ENCODE assay signal across 24 cellular contexts in the genomic region with DNA sequence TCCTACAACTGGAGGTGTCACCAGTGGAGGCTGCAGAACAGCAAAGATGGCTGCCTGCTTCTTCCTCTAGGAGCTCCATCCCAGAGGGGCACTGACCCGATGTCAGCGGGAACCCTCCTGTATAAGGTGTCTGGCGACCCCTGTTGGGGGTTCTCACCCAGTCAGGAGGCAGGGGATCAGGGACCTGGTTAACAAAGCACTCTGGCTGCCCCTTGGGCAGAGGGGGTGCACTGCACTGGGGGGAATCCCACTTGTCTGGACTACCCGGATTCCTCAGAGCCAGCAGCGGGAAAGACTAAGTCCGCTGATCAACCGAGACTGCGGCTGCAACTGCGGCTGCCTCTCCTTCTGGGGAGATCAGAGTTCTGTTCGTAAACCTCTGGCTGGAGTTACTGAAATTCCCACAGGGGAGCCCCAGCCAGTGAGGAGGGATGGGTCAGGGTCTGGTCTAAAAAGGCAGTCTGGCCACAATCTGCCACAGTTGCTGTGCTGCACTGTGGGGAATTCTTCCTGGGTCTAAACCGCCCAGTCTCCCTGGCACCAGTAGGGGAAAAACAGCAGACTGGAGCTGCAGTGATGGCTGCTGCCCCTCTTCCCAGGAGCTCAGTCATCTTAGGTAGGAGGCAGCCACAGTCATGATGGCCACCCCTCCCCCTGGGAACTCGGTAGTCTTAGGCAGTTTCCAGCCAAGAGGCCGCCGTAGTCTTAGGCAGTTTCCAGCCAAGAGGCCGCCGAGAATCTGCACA.
A peak's percentile ranks its signal among the peaks of the same experiment; 100 is the strongest.
DNase-seq lines count a peak whose midpoint lies in the region; ATAC-seq, FAIRE-seq and TF ChIP-seq lines count a peak whose summit lies in the region.
"Had no signal": no experiment of that assay in that cellular context is flagged by ENCODE, and none has a peak within 500 bp of the region (broad histone marks: within the 10 kb centered on the region; RNA-seq: fewer than 3 reads in every experiment).

No MANE protein-coding gene starts in this region.

- H4K5ac ChIP-seq in H9 (ENCODE audit: insufficient read length, low read depth, low read length): no peak overlapping the region
- no peak overlapping the region for H4K5ac ChIP-seq in mesendoderm (ENCODE audit: low read length)

- peak; percentile 38 for TF ChIP-seq RAD21 in GM12878 (IDR thresholded peaks at IDR 0.05; ENCODE audit: insufficient read depth, low read depth, low read length)

- H3K79me2 ChIP-seq in H9 (ENCODE audit: insufficient read depth, low read length) (no peaks in the 10 kb centered on the region), GM12878 (ENCODE audit: control insufficient read depth, insufficient read depth, low read length) (no peaks in the 10 kb centered on the region), mesendoderm (ENCODE audit: control insufficient read depth, insufficient read depth, low read length) (no peaks in the 10 kb centered on the region)

- H3K27me3 Mint-ChIP-seq in H9 (ENCODE audit: low read depth): no peaks in the 10 kb centered on the region; the same call in 1 of the 2 replicates

- H4K8ac ChIP-seq in H9 (replicated peaks; ENCODE audit: insufficient read length, low read depth, low read length): no peak overlapping the region
- H4K8ac ChIP-seq in mesendoderm (ENCODE audit: low read depth, low read length): no peak overlapping the region

- H2BK20ac ChIP-seq in H9 (ENCODE audit: low read depth, low read length, poor library complexity, severe bottlenecking): no peak overlapping the region

- H2BK5ac ChIP-seq in H9 (ENCODE audit: insufficient read length, low read length): no peak overlapping the region
- H2BK5ac ChIP-seq in mesendoderm (ENCODE audit: low read length): no peak overlapping the region

- BruUV-seq in GM12878 (replicated peaks; lab: Mats Ljungman, UMichigan): no TSS peak

- POLR2A ChIA-PET in GM12878 (lab: Charles Lee): no interaction called here

- no peak overlapping the region for H3K23ac ChIP-seq in H9 (ENCODE audit: insufficient read length, low read depth, low read length)
- H3K23ac ChIP-seq in mesendoderm (ENCODE audit: low read length): no peak overlapping the region

- no peaks in the 10 kb centered on the region for H3K4me1 Mint-ChIP-seq in H9

- H3K9ac ChIP-seq in H9 (ENCODE audit: extremely low read depth, insufficient read length, low read length): no peak overlapping the region
- no peak overlapping the region for H3K9ac ChIP-seq in GM12878 (ENCODE audit: control insufficient read depth, insufficient read depth, low read length)
- H3K9ac ChIP-seq in mesendoderm (ENCODE audit: low read length): no peak overlapping the region
- H3K9ac ChIP-seq: BLaER1 treated with 17β-estradiol and CSF1 and Interleukin-3, amounts not matched to agents 10 nM and 100 nM had no signal

- H3K4me3 ChIP-seq in GM12878 (no peak overlapping the region), mesendoderm (ENCODE audit: low read length) (no peak overlapping the region), psoas muscle (no peak overlapping the region)
- H3K4me3 ChIP-seq: BLaER1 treated with 17β-estradiol and CSF1 and Interleukin-3, amounts not matched to agents 10 nM and 100 nM; MG63 had no signal

- no CpG with 5 or more reads among the region's 16 CpGs for WGBS in H9 (ENCODE audit: extremely low coverage, insufficient read length, low lambda C conversion rate)
- 69% methylated on average over 16 of the region's 16 CpGs for WGBS in GM12878 (ENCODE audit: insufficient coverage, insufficient replicate concordance, low lambda C conversion rate, missing lambda C conversion rate)
- no CpG with 5 or more reads among the region's 16 CpGs for WGBS in mesendoderm (ENCODE audit: extremely low coverage, insufficient coverage, low lambda C conversion rate)
- 97 to 98% (median 97%) methylated on average over 16 of the region's 16 CpGs for WGBS in psoas muscle, 3 donors

- TF ChIP-seq EP300 in GM12878 (IDR thresholded peaks at IDR 0.05; ENCODE audit: borderline replicate concordance in 1 of 2, control insufficient read depth in 1 of 2, low read depth in 2 of 2, low read length in 2 of 2): no peak

- H3K9me3 ChIP-seq in H9 (ENCODE audit: control insufficient read depth, low read depth, low read length) (no peaks in the 10 kb centered on the region), GM12878 (replicated peaks; ENCODE audit: control insufficient read depth, insufficient read depth, low read length) (no peaks in the 10 kb centered on the region), psoas muscle (peaks cover 7% of the 10 kb centered on the region)

- H3K4me3 Mint-ChIP-seq in H9: no peak overlapping the region
- H3K4me3 Mint-ChIP-seq: CD8-positive, alpha-beta T cell had no signal

- H3K56ac ChIP-seq in H9 (ENCODE audit: insufficient read length, low read depth, low read length): no peak overlapping the region
- H3K56ac ChIP-seq in mesendoderm (ENCODE audit: low read length): no peak overlapping the region

- H3K36me3 ChIP-seq in GM12878 (ENCODE audit: control insufficient read depth in 2 of 2, insufficient read depth in 2 of 2, low read length in 1 of 2) (no peaks in the 10 kb centered on the region), mesendoderm (ENCODE audit: control insufficient read depth, insufficient read depth, low read length) (no peaks in the 10 kb centered on the region), psoas muscle (ENCODE audit: insufficient read depth in 1 of 2, low read depth in 1 of 2) (no peaks in the 10 kb centered on the region)
- H3K36me3 ChIP-seq: MG63 had no signal

- no peaks in the 10 kb centered on the region for H3K79me1 ChIP-seq in H9 (ENCODE audit: insufficient read depth, low read depth, low read length, poor library complexity, severe bottlenecking)
- no peaks in the 10 kb centered on the region for H3K79me1 ChIP-seq in mesendoderm (ENCODE audit: low read length)

- no peak overlapping the region for H3K27ac ChIP-seq in H9 (ENCODE audit: insufficient read length, low read depth, low read length)
- H3K27ac ChIP-seq in GM12878 (ENCODE audit: control insufficient read depth, insufficient read depth): no peak overlapping the region
- no peak overlapping the region for H3K27ac ChIP-seq in mesendoderm (ENCODE audit: low read depth, low read length)
- no peak overlapping the region for H3K27ac ChIP-seq in psoas muscle
- H3K27ac ChIP-seq: BLaER1 treated with 17β-estradiol and CSF1 and Interleukin-3, amounts not matched to agents 10 nM and 100 nM had no signal

- H2AFZ ChIP-seq in H9 (ENCODE audit: low read length) (no peak overlapping the region), GM12878 (ENCODE audit: control insufficient read depth, low read depth, low read length) (no peak overlapping the region)

- intact Hi-C loops in GM12878 (cut with micrococcal nuclease; ENCODE audit: unreplicated experiment): no loop called here
- intact Hi-C loops in psoas muscle (cut with DNase I): no loop called here

- no peaks in the 10 kb centered on the region for H3K23me2 ChIP-seq in H9 (ENCODE audit: insufficient read length, low read depth, low read length, poor library complexity, severe bottlenecking)

- H2AK5ac ChIP-seq in H9 (ENCODE audit: insufficient read length, low read length): no peak overlapping the region
- H2AK5ac ChIP-seq in mesendoderm (ENCODE audit: low read length): no peak overlapping the region

- DNase-seq in D721Med (ENCODE audit: insufficient read length, low spot score): no peak
- DNase-seq in H9: peak; percentile 42
- DNase-seq in GM12878 (ENCODE audit: low read depth, low spot score): no peak
- DNase-seq in mesendoderm: peak; percentile 10
- no peak for DNase-seq in psoas muscle
- DNase-seq in NCI-H526 treated with DMSO at 0.1 percent for 48 hours (lab: John Stamatoyannopoulos, UW): no peak
- no peak for DNase-seq in COLO668 (lab: John Stamatoyannopoulos, UW; ENCODE audit: unreplicated experiment)
- DNase-seq: CD8-positive, alpha-beta T cell; GDM1; H7; IMR-90; Kasumi-1; MG63; NCI-H1048; NCI-H1436; NCI-H1930; NCI-H2171 treated with DMSO at 0.1 percent for 48 hours; NCI-H446; NCI-H69; NK-92 treated with Interleukin-12 subunit alpha and Interleukin-12 subunit beta, amount 100 ng/mL, for 24 hours; Right ventricle myocardium superior had no signal

- no peak overlapping the region for H2BK15ac ChIP-seq in H9 (ENCODE audit: low read depth, low read length)
- H2BK15ac ChIP-seq in mesendoderm (replicated peaks; ENCODE audit: low read depth): no peak overlapping the region

- no peak overlapping the region for H2BK12ac ChIP-seq in H9 (ENCODE audit: insufficient read length, low read depth, low read length)

- no peak overlapping the region for H3K4me2 ChIP-seq in H9 (ENCODE audit: insufficient read depth, insufficient read length, low read length)
- no peak overlapping the region for H3K4me2 ChIP-seq in GM12878 (ENCODE audit: control insufficient read depth, insufficient read depth)
- H3K4me2 ChIP-seq in mesendoderm (ENCODE audit: low read length): no peak overlapping the region
- H3K4me2 ChIP-seq: BLaER1 treated with 17β-estradiol and CSF1 and Interleukin-3, amounts not matched to agents 10 nM and 100 nM had no signal

- RAD21 ChIA-PET in GM12878 (lab: Charles Lee; ENCODE audit: unreplicated experiment): no interaction called here

- H3K4me1 ChIP-seq in H9 (ENCODE audit: insufficient read depth, low read length): no peaks in the 10 kb centered on the region
- H3K4me1 ChIP-seq in GM12878 (ENCODE audit: control insufficient read depth, insufficient read depth, low read length): no peaks in the 10 kb centered on the region
- H3K4me1 ChIP-seq in mesendoderm (ENCODE audit: control insufficient read depth, low read depth, low read length): no peaks in the 10 kb centered on the region
- H3K4me1 ChIP-seq in psoas muscle: no peaks in the 10 kb centered on the region
- H3K4me1 ChIP-seq: BLaER1 treated with 17β-estradiol and CSF1 and Interleukin-3, amounts not matched to agents 10 nM and 100 nM had no signal

- H4K20me1 ChIP-seq in H9 (ENCODE audit: control insufficient read depth, insufficient read depth, insufficient read length): no peaks in the 10 kb centered on the region
- no peaks in the 10 kb centered on the region for H4K20me1 ChIP-seq in GM12878 (ENCODE audit: control insufficient read depth, insufficient read depth)
- H4K20me1 ChIP-seq: BLaER1 treated with 17β-estradiol and CSF1 and Interleukin-3, amounts not matched to agents 10 nM and 100 nM had no signal

- peaks cover 4 to 22% of the 10 kb centered on the region in 2 experiments; a peak in 4 of 5 replicates for H3K9me3 Mint-ChIP-seq in H9

- CTCF ChIA-PET in GM12878 (lab: Yijun Ruan, JAX): no interaction called here

- peaks cover 2 to 10% (median 6%) of the 10 kb centered on the region in 3 experiments; a peak in 5 of 7 replicates for H3K36me3 Mint-ChIP-seq in H9 (ENCODE audit: insufficient read depth in 1 of 3, low read depth in 3 of 3)

- H3K18ac ChIP-seq in H9 (ENCODE audit: insufficient read length, low read depth, low read length) (no peak overlapping the region), mesendoderm (ENCODE audit: low read length) (no peak overlapping the region)

- SMC1A ChIA-PET in GM12878 (lab: Charles Lee; ENCODE audit: uncharacterized antibody, unreplicated experiment): interaction anchor here (0.8 kb wide), 1 partner anchor 11 kb away, joined by 3 read pairs; no protein-coding TSS in a partner anchor

- no peaks in the 10 kb centered on the region for H3K27me3 ChIP-seq in H9 (ENCODE audit: insufficient read depth, low read length)
- no peaks in the 10 kb centered on the region for H3K27me3 ChIP-seq in GM12878 (replicated peaks in 1 of 2; ENCODE audit: control insufficient read depth in 2 of 2, insufficient read depth in 2 of 2, low read length in 1 of 2)
- no peaks in the 10 kb centered on the region for H3K27me3 ChIP-seq in mesendoderm (ENCODE audit: insufficient read depth, low read length, poor library complexity)
- no peaks in the 10 kb centered on the region for H3K27me3 ChIP-seq in psoas muscle (ENCODE audit: insufficient read depth in 3 of 3, low read length in 2 of 3)
- H3K27me3 ChIP-seq: BLaER1 treated with 17β-estradiol and CSF1 and Interleukin-3, amounts not matched to agents 10 nM and 100 nM; MG63 had no signal

- H2BK120ac ChIP-seq in H9 (ENCODE audit: low read depth, low read length, poor library complexity, severe bottlenecking) (no peak overlapping the region), mesendoderm (ENCODE audit: low read depth, low read length) (no peak overlapping the region)

- TF ChIP-seq CTCF in D721Med (IDR thresholded peaks at IDR 0.05; ENCODE audit: insufficient read depth, missing control alignments): peak; percentile 5
- TF ChIP-seq CTCF in H9 (conservative IDR thresholded peaks at IDR 0.05): peak; percentile 32; the same call in 1 of the 3 replicates
- TF ChIP-seq CTCF in GM12878 (IDR thresholded peaks at IDR 0.05 in 2 of 3, conservative IDR thresholded peaks at IDR 0.05 in 1 of 3; ENCODE audit: control insufficient read depth in 2 of 3, extremely low read depth in 1 of 3, insufficient read depth in 1 of 3, low read depth in 3 of 3, low read length in 3 of 3): peak in 2 of 3 experiments; percentile 11 to 29; a peak in 2 of 6 replicates
- no peak for TF ChIP-seq CTCF in psoas muscle (IDR thresholded peaks at IDR 0.05)

- H3T11ph ChIP-seq in H9 (ENCODE audit: low read length): no peak overlapping the region

- H3K4ac ChIP-seq in H9 (ENCODE audit: low read depth, low read length) (no peak overlapping the region), mesendoderm (ENCODE audit: low read depth, low read length) (no peak overlapping the region)

- FAIRE-seq in D721Med (lab: Jason Lieb, UNC): no peak
- no peak for FAIRE-seq in GM12878 (lab: Jason Lieb, UNC)
- FAIRE-seq: GM12891, RCC 7860 had no signal

- no peak overlapping the region for H3K27ac Mint-ChIP-seq in H9
- H3K27ac Mint-ChIP-seq: CD8-positive, alpha-beta T cell had no signal

- in situ Hi-C loops in GM12878 (cut with MboI): no loop called here

- ATAC-seq in GM12878: no peak
- no peak for ATAC-seq in psoas muscle
- ATAC-seq: CD8-positive, alpha-beta T cell had no signal

- no peak overlapping the region for H4K91ac ChIP-seq in H9 (ENCODE audit: insufficient read length, low read depth, low read length)

- no peak for TF ChIP-seq POLR2A in GM12878 (IDR thresholded peaks at IDR 0.05; ENCODE audit: low read depth, low read length)

- H3K14ac ChIP-seq in H9 (ENCODE audit: insufficient read depth, low read length): no peak overlapping the region; the same call in 1 of the 2 replicates

Comparison
In these comparisons a context has a peak if more than half of its experiments do, and no peak if none do; other contexts are left out.
1. DNase-seq: peak in H9 (single experiment) and mesendoderm (single experiment); none in D721Med (single experiment), GM12878 (single experiment), psoas muscle (0 of 2), NCI-H526 treated with DMSO at 0.1 percent for 48 hours (single experiment) and COLO668 (single experiment).